In the genomic region with DNA sequence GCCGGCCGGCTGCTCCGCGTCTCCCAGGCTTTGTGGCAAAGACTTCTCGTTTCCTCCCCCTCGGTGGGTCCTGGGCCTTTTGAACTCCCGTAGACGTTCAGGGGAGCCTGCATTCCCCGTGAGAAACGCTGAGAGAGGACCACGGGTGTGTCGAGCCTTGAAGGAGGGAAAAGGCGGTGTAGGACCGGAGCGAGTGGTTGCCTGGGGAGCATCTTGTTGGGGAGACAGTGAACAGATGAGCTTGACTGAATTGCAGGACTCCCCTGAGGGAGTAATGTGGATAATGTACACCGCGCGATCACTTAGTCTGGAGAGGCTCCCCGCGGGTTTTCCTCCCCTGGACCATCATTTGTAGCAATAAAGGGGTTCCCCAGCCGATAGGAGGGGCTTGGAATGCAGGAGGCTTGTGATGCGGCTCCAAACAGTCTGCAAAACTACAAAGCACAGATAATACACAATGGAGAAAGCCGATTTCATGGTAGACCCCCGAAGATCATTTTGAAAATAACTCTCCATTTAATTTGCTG, we compare ENCODE assay signal across 1 cellular context.
TF ChIP-seq lines count a peak whose summit lies in the region.

No MANE protein-coding gene starts in this region.

TF ChIP-seq in HepG2, 621 proteins besides CTCF, POLR2A, EP300 and RAD21 (continued from another document and continues in another):
- TF ChIP-seq, protein P1, sequence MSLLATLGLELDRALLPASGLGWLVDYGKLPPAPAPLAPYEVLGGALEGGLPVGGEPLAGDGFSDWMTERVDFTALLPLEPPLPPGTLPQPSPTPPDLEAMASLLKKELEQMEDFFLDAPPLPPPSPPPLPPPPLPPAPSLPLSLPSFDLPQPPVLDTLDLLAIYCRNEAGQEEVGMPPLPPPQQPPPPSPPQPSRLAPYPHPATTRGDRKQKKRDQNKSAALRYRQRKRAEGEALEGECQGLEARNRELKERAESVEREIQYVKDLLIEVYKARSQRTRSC (CRISPR knock-in tag; IDR thresholded peaks at IDR 0.05; ENCODE audit: low read depth): no peak
- TF ChIP-seq PHF8 (CRISPR knock-in tag; IDR thresholded peaks at IDR 0.05): peak; percentile 65
- no peak for TF ChIP-seq KDM4B (CRISPR knock-in tag; IDR thresholded peaks at IDR 0.05)
- no peak for TF ChIP-seq ZNF484 (CRISPR knock-in tag; IDR thresholded peaks at IDR 0.05; ENCODE audit: borderline replicate concordance, low read depth)
- TF ChIP-seq, protein P2, sequence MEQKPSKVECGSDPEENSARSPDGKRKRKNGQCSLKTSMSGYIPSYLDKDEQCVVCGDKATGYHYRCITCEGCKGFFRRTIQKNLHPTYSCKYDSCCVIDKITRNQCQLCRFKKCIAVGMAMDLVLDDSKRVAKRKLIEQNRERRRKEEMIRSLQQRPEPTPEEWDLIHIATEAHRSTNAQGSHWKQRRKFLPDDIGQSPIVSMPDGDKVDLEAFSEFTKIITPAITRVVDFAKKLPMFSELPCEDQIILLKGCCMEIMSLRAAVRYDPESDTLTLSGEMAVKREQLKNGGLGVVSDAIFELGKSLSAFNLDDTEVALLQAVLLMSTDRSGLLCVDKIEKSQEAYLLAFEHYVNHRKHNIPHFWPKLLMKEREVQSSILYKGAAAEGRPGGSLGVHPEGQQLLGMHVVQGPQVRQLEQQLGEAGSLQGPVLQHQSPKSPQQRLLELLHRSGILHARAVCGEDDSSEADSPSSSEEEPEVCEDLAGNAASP (CRISPR knock-in tag; IDR thresholded peaks at IDR 0.05; ENCODE audit: borderline replicate concordance): no peak
- TF ChIP-seq ZNF501 (CRISPR knock-in tag; IDR thresholded peaks at IDR 0.05): peak; percentile 53; the same call in 1 of the 2 replicates
- TF ChIP-seq, protein P3, sequence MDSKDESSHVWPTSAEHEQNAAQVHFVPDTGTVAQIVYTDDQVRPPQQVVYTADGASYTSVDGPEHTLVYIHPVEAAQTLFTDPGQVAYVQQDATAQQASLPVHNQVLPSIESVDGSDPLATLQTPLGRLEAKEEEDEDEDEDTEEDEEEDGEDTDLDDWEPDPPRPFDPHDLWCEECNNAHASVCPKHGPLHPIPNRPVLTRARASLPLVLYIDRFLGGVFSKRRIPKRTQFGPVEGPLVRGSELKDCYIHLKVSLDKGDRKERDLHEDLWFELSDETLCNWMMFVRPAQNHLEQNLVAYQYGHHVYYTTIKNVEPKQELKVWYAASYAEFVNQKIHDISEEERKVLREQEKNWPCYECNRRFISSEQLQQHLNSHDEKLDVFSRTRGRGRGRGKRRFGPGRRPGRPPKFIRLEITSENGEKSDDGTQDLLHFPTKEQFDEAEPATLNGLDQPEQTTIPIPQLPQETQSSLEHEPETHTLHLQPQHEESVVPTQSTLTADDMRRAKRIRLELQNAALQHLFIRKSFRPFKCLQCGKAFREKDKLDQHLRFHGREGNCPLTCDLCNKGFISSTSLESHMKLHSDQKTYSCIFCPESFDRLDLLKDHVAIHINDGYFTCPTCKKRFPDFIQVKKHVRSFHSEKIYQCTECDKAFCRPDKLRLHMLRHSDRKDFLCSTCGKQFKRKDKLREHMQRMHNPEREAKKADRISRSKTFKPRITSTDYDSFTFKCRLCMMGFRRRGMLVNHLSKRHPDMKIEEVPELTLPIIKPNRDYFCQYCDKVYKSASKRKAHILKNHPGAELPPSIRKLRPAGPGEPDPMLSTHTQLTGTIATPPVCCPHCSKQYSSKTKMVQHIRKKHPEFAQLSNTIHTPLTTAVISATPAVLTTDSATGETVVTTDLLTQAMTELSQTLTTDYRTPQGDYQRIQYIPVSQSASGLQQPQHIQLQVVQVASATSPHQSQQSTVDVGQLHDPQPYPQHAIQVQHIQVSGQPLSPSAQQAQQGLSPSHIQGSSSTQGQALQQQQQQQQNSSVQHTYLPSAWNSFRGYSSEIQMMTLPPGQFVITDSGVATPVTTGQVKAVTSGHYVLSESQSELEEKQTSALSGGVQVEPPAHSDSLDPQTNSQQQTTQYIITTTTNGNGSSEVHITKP (CRISPR knock-in tag; IDR thresholded peaks at IDR 0.05; ENCODE audit: low read depth): no peak
- TF ChIP-seq NFRKB (IDR thresholded peaks at IDR 0.05): no peak
- TF ChIP-seq, protein P4, sequence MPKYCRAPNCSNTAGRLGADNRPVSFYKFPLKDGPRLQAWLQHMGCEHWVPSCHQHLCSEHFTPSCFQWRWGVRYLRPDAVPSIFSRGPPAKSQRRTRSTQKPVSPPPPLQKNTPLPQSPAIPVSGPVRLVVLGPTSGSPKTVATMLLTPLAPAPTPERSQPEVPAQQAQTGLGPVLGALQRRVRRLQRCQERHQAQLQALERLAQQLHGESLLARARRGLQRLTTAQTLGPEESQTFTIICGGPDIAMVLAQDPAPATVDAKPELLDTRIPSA (CRISPR knock-in tag; IDR thresholded peaks at IDR 0.05; ENCODE audit: borderline replicate concordance): peak; percentile 7; the same call in 1 of the 2 replicates
- TF ChIP-seq, protein P5, sequence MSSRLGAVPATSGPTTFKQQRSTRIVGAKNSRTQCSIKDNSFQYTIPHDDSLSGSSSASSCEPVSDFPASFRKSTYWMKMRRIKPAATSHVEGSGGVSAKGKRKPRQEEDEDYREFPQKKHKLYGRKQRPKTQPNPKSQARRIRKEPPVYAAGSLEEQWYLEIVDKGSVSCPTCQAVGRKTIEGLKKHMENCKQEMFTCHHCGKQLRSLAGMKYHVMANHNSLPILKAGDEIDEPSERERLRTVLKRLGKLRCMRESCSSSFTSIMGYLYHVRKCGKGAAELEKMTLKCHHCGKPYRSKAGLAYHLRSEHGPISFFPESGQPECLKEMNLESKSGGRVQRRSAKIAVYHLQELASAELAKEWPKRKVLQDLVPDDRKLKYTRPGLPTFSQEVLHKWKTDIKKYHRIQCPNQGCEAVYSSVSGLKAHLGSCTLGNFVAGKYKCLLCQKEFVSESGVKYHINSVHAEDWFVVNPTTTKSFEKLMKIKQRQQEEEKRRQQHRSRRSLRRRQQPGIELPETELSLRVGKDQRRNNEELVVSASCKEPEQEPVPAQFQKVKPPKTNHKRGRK (CRISPR knock-in tag; IDR thresholded peaks at IDR 0.05): 0 out of 2 replicates have a peak, but pooled peaks have one; percentile 1
- TF ChIP-seq HOXA7 (CRISPR knock-in tag; IDR thresholded peaks at IDR 0.05): 0 out of 2 replicates have a peak, but pooled peaks have one; percentile 56
- TF ChIP-seq ZFP41 (CRISPR knock-in tag; IDR thresholded peaks at IDR 0.05; ENCODE audit: borderline replicate concordance): 0 out of 2 replicates have a peak, but pooled peaks have one; percentile 0
- TF ChIP-seq, protein P6, sequence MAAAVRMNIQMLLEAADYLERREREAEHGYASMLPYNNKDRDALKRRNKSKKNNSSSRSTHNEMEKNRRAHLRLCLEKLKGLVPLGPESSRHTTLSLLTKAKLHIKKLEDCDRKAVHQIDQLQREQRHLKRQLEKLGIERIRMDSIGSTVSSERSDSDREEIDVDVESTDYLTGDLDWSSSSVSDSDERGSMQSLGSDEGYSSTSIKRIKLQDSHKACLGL (CRISPR knock-in tag; IDR thresholded peaks at IDR 0.05): 0 out of 2 replicates have a peak, but pooled peaks have one; percentile 4
- no peak for TF ChIP-seq CREB1 (IDR thresholded peaks at IDR 0.05)
- TF ChIP-seq CREB1 (CRISPR knock-in tag; IDR thresholded peaks at IDR 0.05): peak; percentile 27; the same call in 1 of the 2 replicates
- 0 out of 2 replicates have a peak, but pooled peaks have one; percentile 15 for TF ChIP-seq SAFB2 (CRISPR knock-in tag; IDR thresholded peaks at IDR 0.05; ENCODE audit: borderline replicate concordance, low read depth)
- TF ChIP-seq, protein P7, sequence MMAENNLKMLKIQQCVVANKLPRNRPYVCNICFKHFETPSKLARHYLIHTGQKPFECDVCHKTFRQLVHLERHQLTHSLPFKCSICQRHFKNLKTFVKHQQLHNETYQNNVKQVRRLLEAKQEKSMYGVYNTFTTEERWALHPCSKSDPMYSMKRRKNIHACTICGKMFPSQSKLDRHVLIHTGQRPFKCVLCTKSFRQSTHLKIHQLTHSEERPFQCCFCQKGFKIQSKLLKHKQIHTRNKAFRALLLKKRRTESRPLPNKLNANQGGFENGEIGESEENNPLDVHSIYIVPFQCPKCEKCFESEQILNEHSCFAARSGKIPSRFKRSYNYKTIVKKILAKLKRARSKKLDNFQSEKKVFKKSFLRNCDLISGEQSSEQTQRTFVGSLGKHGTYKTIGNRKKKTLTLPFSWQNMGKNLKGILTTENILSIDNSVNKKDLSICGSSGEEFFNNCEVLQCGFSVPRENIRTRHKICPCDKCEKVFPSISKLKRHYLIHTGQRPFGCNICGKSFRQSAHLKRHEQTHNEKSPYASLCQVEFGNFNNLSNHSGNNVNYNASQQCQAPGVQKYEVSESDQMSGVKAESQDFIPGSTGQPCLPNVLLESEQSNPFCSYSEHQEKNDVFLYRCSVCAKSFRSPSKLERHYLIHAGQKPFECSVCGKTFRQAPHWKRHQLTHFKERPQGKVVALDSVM (CRISPR knock-in tag; IDR thresholded peaks at IDR 0.05): 0 out of 2 replicates have a peak, but pooled peaks have one; percentile 48
- 0 out of 2 replicates have a peak, but pooled peaks have one; percentile 2 for TF ChIP-seq EEA1 (CRISPR knock-in tag; IDR thresholded peaks at IDR 0.05; ENCODE audit: borderline replicate concordance)
- TF ChIP-seq ZNF546 (CRISPR knock-in tag; conservative IDR thresholded peaks at IDR 0.05): 0 out of 2 replicates have a peak, but pooled peaks have one; percentile 8
- TF ChIP-seq, protein P8, sequence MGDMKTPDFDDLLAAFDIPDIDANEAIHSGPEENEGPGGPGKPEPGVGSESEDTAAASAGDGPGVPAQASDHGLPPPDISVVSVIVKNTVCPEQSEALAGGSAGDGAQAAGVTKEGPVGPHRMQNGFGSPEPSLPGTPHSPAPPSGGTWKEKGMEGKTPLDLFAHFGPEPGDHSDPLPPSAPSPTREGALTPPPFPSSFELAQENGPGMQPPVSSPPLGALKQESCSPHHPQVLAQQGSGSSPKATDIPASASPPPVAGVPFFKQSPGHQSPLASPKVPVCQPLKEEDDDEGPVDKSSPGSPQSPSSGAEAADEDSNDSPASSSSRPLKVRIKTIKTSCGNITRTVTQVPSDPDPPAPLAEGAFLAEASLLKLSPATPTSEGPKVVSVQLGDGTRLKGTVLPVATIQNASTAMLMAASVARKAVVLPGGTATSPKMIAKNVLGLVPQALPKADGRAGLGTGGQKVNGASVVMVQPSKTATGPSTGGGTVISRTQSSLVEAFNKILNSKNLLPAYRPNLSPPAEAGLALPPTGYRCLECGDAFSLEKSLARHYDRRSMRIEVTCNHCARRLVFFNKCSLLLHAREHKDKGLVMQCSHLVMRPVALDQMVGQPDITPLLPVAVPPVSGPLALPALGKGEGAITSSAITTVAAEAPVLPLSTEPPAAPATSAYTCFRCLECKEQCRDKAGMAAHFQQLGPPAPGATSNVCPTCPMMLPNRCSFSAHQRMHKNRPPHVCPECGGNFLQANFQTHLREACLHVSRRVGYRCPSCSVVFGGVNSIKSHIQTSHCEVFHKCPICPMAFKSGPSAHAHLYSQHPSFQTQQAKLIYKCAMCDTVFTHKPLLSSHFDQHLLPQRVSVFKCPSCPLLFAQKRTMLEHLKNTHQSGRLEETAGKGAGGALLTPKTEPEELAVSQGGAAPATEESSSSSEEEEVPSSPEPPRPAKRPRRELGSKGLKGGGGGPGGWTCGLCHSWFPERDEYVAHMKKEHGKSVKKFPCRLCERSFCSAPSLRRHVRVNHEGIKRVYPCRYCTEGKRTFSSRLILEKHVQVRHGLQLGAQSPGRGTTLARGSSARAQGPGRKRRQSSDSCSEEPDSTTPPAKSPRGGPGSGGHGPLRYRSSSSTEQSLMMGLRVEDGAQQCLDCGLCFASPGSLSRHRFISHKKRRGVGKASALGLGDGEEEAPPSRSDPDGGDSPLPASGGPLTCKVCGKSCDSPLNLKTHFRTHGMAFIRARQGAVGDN (CRISPR knock-in tag; IDR thresholded peaks at IDR 0.05): 0 out of 2 replicates have a peak, but pooled peaks have one; percentile 20
- peak; percentile 3 for TF ChIP-seq XRCC5 (optimal IDR thresholded peaks at IDR 0.05; ENCODE audit: low read length)
- no peak for TF ChIP-seq ZNF180 (CRISPR knock-in tag; IDR thresholded peaks at IDR 0.05; ENCODE audit: borderline replicate concordance, low read depth)
- TF ChIP-seq, protein P9, sequence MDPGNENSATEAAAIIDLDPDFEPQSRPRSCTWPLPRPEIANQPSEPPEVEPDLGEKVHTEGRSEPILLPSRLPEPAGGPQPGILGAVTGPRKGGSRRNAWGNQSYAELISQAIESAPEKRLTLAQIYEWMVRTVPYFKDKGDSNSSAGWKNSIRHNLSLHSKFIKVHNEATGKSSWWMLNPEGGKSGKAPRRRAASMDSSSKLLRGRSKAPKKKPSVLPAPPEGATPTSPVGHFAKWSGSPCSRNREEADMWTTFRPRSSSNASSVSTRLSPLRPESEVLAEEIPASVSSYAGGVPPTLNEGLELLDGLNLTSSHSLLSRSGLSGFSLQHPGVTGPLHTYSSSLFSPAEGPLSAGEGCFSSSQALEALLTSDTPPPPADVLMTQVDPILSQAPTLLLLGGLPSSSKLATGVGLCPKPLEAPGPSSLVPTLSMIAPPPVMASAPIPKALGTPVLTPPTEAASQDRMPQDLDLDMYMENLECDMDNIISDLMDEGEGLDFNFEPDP (CRISPR knock-in tag; conservative IDR thresholded peaks at IDR 0.05): no peak
- TF ChIP-seq, protein P10, sequence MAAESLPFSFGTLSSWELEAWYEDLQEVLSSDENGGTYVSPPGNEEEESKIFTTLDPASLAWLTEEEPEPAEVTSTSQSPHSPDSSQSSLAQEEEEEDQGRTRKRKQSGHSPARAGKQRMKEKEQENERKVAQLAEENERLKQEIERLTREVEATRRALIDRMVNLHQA (CRISPR knock-in tag; IDR thresholded peaks at IDR 0.05): 0 out of 2 replicates have a peak, but pooled peaks have one; percentile 4
- TF ChIP-seq, protein P11, sequence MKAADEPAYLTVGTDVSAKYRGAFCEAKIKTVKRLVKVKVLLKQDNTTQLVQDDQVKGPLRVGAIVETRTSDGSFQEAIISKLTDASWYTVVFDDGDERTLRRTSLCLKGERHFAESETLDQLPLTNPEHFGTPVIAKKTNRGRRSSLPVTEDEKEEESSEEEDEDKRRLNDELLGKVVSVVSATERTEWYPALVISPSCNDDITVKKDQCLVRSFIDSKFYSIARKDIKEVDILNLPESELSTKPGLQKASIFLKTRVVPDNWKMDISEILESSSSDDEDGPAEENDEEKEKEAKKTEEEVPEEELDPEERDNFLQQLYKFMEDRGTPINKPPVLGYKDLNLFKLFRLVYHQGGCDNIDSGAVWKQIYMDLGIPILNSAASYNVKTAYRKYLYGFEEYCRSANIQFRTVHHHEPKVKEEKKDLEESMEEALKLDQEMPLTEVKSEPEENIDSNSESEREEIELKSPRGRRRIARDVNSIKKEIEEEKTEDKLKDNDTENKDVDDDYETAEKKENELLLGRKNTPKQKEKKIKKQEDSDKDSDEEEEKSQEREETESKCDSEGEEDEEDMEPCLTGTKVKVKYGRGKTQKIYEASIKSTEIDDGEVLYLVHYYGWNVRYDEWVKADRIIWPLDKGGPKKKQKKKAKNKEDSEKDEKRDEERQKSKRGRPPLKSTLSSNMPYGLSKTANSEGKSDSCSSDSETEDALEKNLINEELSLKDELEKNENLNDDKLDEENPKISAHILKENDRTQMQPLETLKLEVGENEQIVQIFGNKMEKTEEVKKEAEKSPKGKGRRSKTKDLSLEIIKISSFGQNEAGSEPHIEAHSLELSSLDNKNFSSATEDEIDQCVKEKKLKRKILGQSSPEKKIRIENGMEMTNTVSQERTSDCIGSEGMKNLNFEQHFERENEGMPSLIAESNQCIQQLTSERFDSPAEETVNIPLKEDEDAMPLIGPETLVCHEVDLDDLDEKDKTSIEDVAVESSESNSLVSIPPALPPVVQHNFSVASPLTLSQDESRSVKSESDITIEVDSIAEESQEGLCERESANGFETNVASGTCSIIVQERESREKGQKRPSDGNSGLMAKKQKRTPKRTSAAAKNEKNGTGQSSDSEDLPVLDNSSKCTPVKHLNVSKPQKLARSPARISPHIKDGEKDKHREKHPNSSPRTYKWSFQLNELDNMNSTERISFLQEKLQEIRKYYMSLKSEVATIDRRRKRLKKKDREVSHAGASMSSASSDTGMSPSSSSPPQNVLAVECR (CRISPR knock-in tag; IDR thresholded peaks at IDR 0.05; ENCODE audit: borderline replicate concordance): 0 out of 2 replicates have a peak, but pooled peaks have one; percentile 33
- no peak for TF ChIP-seq FOXC1 (CRISPR knock-in tag; IDR thresholded peaks at IDR 0.05; ENCODE audit: borderline replicate concordance)
- no peak for TF ChIP-seq ZNF296 (CRISPR knock-in tag; conservative IDR thresholded peaks at IDR 0.05)
- TF ChIP-seq ZNF891 (CRISPR knock-in tag; IDR thresholded peaks at IDR 0.05): peak; percentile 75; the same call in 1 of the 2 replicates
- 0 out of 2 replicates have a peak, but pooled peaks have one; percentile 56 for TF ChIP-seq ZFP82 (CRISPR knock-in tag; IDR thresholded peaks at IDR 0.05; ENCODE audit: borderline replicate concordance)
